In genomic region chr1:53047737-53048344, GRCh38 we compare ENCODE assay signal across 8 cellular contexts. TPM values are rescaled to one million over a fixed set of nuclear protein-coding genes. Genes with fewer than 3 reads are reported as not detected.
DNase-seq lines count a peak whose midpoint lies in the region; ATAC-seq lines count a peak whose summit lies in the region.

No MANE protein-coding gene starts in this region.

- ATAC-seq in memory B cell (ENCODE audit: low read depth) (no peak), HG03457 (IDR thresholded peaks at IDR 0.05; ENCODE audit: unreplicated experiment) (no peak), HG02571 (IDR thresholded peaks at IDR 0.05; ENCODE audit: unreplicated experiment) (no peak), GM21529 (IDR thresholded peaks at IDR 0.05; ENCODE audit: unreplicated experiment) (no peak)

- H3K27ac Mint-ChIP-seq in memory B cell, result peak overlapping the region; percentile 46

- peak; percentile 91 for DNase-seq in Daoy (ENCODE audit: low read depth)
- DNase-seq in NCI-H128 (lab: John Stamatoyannopoulos, UW; ENCODE audit: unreplicated experiment), result peak; percentile 38
- DNase-seq in astrocyte of the hippocampus (ENCODE audit: low read depth, low spot score), result peak; percentile 73
- no peak for DNase-seq in memory B cell (ENCODE audit: low spot score in 2 of 2)
- no peak for DNase-seq in hepatic stellate cell (ENCODE audit: low spot score)

- no peaks in the 10 kb centered on the region for H3K27me3 Mint-ChIP-seq in memory B cell

- H3K4me3 Mint-ChIP-seq in memory B cell, result no peak overlapping the region

- peaks cover 30% of the 10 kb centered on the region for H3K36me3 Mint-ChIP-seq in memory B cell

- no peaks in the 10 kb centered on the region for H3K4me1 Mint-ChIP-seq in memory B cell

- no peaks in the 10 kb centered on the region for H3K9me3 Mint-ChIP-seq in memory B cell

RNA-seq across cellular contexts. Expression of gene PODN, which starts 14.2 kb away (rescaled TPM):
- not detected in 2 replicates for total RNA-seq in Daoy (2014; rRNA removed; shearing (Covaris generic))

Comparison
In these comparisons a context has a peak if more than half of its experiments do, and no peak if none do; other contexts are left out.
1. DNase-seq: peak in Daoy (single experiment), NCI-H128 (single experiment) and astrocyte of the hippocampus (single experiment); none in memory B cell (0 of 2) and hepatic stellate cell (single experiment).